Comparison of ENCODE assay signal across 8 cellular contexts in the genomic region with DNA sequence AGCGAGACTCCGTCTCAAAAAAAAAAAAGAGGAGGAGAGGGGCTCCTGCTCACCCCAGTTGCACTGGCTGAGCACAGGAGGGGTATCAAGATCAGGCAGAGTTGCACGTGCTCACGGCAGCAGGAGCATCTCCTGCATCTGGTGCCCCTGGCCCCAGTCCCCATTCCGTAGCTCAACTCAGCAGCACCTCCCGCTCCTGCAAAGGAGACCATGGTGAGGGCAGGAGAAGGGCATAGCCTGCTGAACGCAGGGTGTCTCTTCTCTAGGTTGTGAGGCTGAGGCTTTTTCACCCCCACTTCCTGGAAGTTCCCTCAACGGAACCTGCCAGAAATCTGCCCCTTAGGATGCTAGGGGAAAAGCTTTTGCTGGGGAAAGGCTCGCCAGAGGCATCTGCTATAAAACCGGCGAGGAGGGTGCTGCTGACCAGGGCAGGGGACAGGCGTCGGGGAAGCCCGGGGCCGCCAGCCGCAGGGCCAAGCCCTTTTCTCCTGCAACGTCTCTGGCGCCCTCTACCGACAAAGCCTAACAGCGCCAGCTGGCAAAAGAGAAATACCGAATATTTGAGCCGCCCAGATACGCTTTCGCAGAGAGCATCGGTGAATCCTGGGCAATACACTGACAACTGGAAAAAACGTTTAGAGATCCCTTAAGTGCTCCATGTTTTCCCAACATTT. TPM values are rescaled to one million over a fixed set of nuclear protein-coding genes. Genes with fewer than 3 reads are reported as not detected.
DNase-seq lines count a peak whose midpoint lies in the region; ATAC-seq and TF ChIP-seq lines count a peak whose summit lies in the region.

No MANE protein-coding gene starts in this region.

- H3K9me3 ChIP-seq in KOPT-K1 (ENCODE audit: insufficient read depth, low read length, poor library complexity, severe bottlenecking) (no peaks in the 10 kb centered on the region), neural cell (ENCODE audit: low read length) (no peaks in the 10 kb centered on the region)

- POLR2A ChIA-PET in BJ (lab: Charles Lee) = no interaction called here

- no peak for TF ChIP-seq EP300 in neural cell (conservative IDR thresholded peaks at IDR 0.05; ENCODE audit: poor library complexity, severe bottlenecking)

- H3K36me3 ChIP-seq in BJ (ENCODE audit: control insufficient read depth, insufficient read depth, low read length) = peaks cover 2% of the 10 kb centered on the region; the same call in 1 of the 2 replicates
- peaks cover 10% of the 10 kb centered on the region for H3K36me3 ChIP-seq in KOPT-K1 (ENCODE audit: insufficient read depth, low read length)
- H3K36me3 ChIP-seq in neural cell (ENCODE audit: insufficient read depth, low read length) = no peaks in the 10 kb centered on the region

- DNase-seq in BJ (ENCODE audit: low read depth) (no peak), SHP77 treated with DMSO at 0.1 percent for 48 hours (lab: John Stamatoyannopoulos, UW) (peak; percentile 91), activated gamma-delta T cell (lab: John Stamatoyannopoulos, UW) (peak; percentile 21), foreskin fibroblast (peak; percentile 66 to 92)
- DNase-seq in stimulated activated naive CD8-positive, alpha-beta T cell treated with anti-CD3 and anti-CD28 coated beads, Interleukin-15, Interleukin-2, amounts not matched to agents 100 U/mL and 50 U/mL, for 24 hours = peak; percentile 96

- H3F3A ChIP-seq in neural cell (ENCODE audit: insufficient read depth, low read length, poor library complexity, severe bottlenecking) = no peaks in the 10 kb centered on the region

- H3K79me2 ChIP-seq in neural cell (replicated peaks; ENCODE audit: insufficient read depth, low read length) = peaks cover 7% of the 10 kb centered on the region

- peak; percentile 60 for ATAC-seq in GM19438 (IDR thresholded peaks at IDR 0.05; ENCODE audit: low read depth, unreplicated experiment)
- peak; percentile 58 for ATAC-seq in stimulated activated naive CD8-positive, alpha-beta T cell treated with anti-CD3 and anti-CD28 coated beads, Interleukin-15, Interleukin-2, amounts not matched to agents 100 U/mL and 50 U/mL, for 24 hours

- no peaks in the 10 kb centered on the region for H4K20me1 ChIP-seq in neural cell (ENCODE audit: insufficient read depth)

- H3K9me2 ChIP-seq in neural cell (ENCODE audit: insufficient read depth, low read length) = no peaks in the 10 kb centered on the region

- H3K4me3 ChIP-seq in BJ (ENCODE audit: low read depth, low read length) (peak overlapping the region; percentile 81), foreskin fibroblast (ENCODE audit: low read depth in 1 of 2, low read length in 2 of 2) (peak overlapping the region; percentile 75 to 78), neural cell (ENCODE audit: low read length) (peak overlapping the region; percentile 86)

- peak overlapping the region; percentile 42 for H3K9ac ChIP-seq in neural cell (ENCODE audit: low read length)

- H3K27me3 ChIP-seq in BJ (ENCODE audit: control insufficient read depth, insufficient read depth, low read length) (no peaks in the 10 kb centered on the region), neural cell (ENCODE audit: insufficient read depth, low read depth, low read length) (no peaks in the 10 kb centered on the region)

- H3K4me2 ChIP-seq in neural cell (ENCODE audit: low read length) = peak overlapping the region; percentile 57

- H2AFZ ChIP-seq in neural cell (ENCODE audit: low read depth, low read length) = peak overlapping the region; percentile 7

- CTCF ChIA-PET in BJ (lab: Yijun Ruan, JAX) = interaction anchor here (0.6 to 2.6 kb wide), 27 partner anchors 9 to 278 kb away, joined by 3 to 50 read pairs (median 5); a partner anchor contains a TSS

- TF ChIP-seq CTCF in BJ (IDR thresholded peaks at IDR 0.05; ENCODE audit: insufficient read depth, low read depth, low read length) (peak; percentile 98), foreskin fibroblast (IDR thresholded peaks at IDR 0.05; ENCODE audit: low read depth, low read length) (peak; percentile 95), neural cell (IDR thresholded peaks at IDR 0.05; ENCODE audit: poor library complexity, severe bottlenecking) (peak; percentile 96)

- H3K27ac ChIP-seq in KOPT-K1 (ENCODE audit: low read depth, low read length, poor library complexity, severe bottlenecking) = peak overlapping the region; percentile 75
- H3K27ac ChIP-seq in neural cell (ENCODE audit: low read length) = peak overlapping the region; percentile 20

- peak; percentile 85 for TF ChIP-seq RAD21 in neural cell (conservative IDR thresholded peaks at IDR 0.05)

TF ChIP-seq in neural cell, 6 proteins besides CTCF, POLR2A, EP300 and RAD21:
- TF ChIP-seq, protein P1, sequence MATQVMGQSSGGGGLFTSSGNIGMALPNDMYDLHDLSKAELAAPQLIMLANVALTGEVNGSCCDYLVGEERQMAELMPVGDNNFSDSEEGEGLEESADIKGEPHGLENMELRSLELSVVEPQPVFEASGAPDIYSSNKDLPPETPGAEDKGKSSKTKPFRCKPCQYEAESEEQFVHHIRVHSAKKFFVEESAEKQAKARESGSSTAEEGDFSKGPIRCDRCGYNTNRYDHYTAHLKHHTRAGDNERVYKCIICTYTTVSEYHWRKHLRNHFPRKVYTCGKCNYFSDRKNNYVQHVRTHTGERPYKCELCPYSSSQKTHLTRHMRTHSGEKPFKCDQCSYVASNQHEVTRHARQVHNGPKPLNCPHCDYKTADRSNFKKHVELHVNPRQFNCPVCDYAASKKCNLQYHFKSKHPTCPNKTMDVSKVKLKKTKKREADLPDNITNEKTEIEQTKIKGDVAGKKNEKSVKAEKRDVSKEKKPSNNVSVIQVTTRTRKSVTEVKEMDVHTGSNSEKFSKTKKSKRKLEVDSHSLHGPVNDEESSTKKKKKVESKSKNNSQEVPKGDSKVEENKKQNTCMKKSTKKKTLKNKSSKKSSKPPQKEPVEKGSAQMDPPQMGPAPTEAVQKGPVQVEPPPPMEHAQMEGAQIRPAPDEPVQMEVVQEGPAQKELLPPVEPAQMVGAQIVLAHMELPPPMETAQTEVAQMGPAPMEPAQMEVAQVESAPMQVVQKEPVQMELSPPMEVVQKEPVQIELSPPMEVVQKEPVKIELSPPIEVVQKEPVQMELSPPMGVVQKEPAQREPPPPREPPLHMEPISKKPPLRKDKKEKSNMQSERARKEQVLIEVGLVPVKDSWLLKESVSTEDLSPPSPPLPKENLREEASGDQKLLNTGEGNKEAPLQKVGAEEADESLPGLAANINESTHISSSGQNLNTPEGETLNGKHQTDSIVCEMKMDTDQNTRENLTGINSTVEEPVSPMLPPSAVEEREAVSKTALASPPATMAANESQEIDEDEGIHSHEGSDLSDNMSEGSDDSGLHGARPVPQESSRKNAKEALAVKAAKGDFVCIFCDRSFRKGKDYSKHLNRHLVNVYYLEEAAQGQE (IDR thresholded peaks at IDR 0.05; ENCODE audit: borderline replicate concordance) = no peak
- TF ChIP-seq SMC3 (conservative IDR thresholded peaks at IDR 0.05; ENCODE audit: poor library complexity) (peak; percentile 81), EZH2 (IDR thresholded peaks at IDR 0.05; ENCODE audit: borderline replicate concordance, insufficient read depth, low read length, poor library complexity, severe bottlenecking) (no peak), POLR2AphosphoS5 (IDR thresholded peaks at IDR 0.05) (no peak), TAF1 (IDR thresholded peaks at IDR 0.05; ENCODE audit: low read depth) (no peak), MXI1 (conservative IDR thresholded peaks at IDR 0.05; ENCODE audit: poor library complexity, severe bottlenecking) (peak; percentile 2)

RNA-seq across cellular contexts. Expression of a gene that starts 1.0 kb away (rescaled TPM):
- polyA plus RNA-seq in BJ (2011; rRNA removed) = 30.4 and 46.4 TPM in 2 replicates
- polyA minus RNA-seq in BJ (2011; rRNA and poly(A)+ RNA removed) = 28.7 and 38.1 TPM in 2 replicates
- 84.6 and 85.4 TPM in 2 replicates for polyA plus RNA-seq in neural cell
- polyA minus RNA-seq in neural cell = 77.0 and 86.7 TPM in 2 replicates

RNA-seq across cellular contexts. Expression of a gene that starts 15.3 kb away (rescaled TPM):
- polyA plus RNA-seq in BJ (2011; rRNA removed) (3.7 and 8.2 TPM in 2 replicates), neural cell (51.0 and 58.9 TPM in 2 replicates)
- polyA minus RNA-seq in BJ (2011; rRNA and poly(A)+ RNA removed) = 5.4 and 6.3 TPM in 2 replicates
- polyA minus RNA-seq in neural cell = 29.5 and 34.6 TPM in 2 replicates

RNA-seq across cellular contexts. Expression of a gene that starts 34.7 kb away (rescaled TPM):
- polyA plus RNA-seq in BJ (2011; rRNA removed) = 83.7 and 143 TPM in 2 replicates
- polyA minus RNA-seq in BJ (2011; rRNA and poly(A)+ RNA removed) = 151 and 183 TPM in 2 replicates
- polyA plus RNA-seq in neural cell = 38.6 and 57.4 TPM in 2 replicates
- polyA minus RNA-seq in neural cell = 61.9 and 76.2 TPM in 2 replicates
